In genomic region chr3:102536479-102536878, GRCh38 we compare ENCODE assay signal across 8 cellular contexts.
DNase-seq lines count a peak whose midpoint lies in the region; ATAC-seq and TF ChIP-seq lines count a peak whose summit lies in the region.

No MANE protein-coding gene starts in this region.

- no peaks in the 10 kb centered on the region for H3K36me3 ChIP-seq in CD4-positive, alpha-beta memory T cell (ENCODE audit: insufficient read depth, low read length)
- H3K36me3 ChIP-seq in Panc1 (ENCODE audit: control insufficient read depth, insufficient read depth, low read length), result no peaks in the 10 kb centered on the region
- no peaks in the 10 kb centered on the region for H3K36me3 ChIP-seq in neural progenitor cell

- H3K4me3 Mint-ChIP-seq in CD4-positive, alpha-beta memory T cell, result no peak overlapping the region
- H3K4me3 Mint-ChIP-seq in neural progenitor cell, result no peak overlapping the region
- H3K4me3 Mint-ChIP-seq in activated T-cell treated with anti-CD3 and anti-CD28 coated beads, Interleukin-2, amount 50 U/mL, for 24 hours, result no peak overlapping the region

- no peak overlapping the region for H3K9ac ChIP-seq in neural progenitor cell

- no peak overlapping the region for H3K27ac ChIP-seq in CD4-positive, alpha-beta memory T cell (ENCODE audit: low read depth, low read length)
- H3K27ac ChIP-seq in Panc1 (ENCODE audit: low read length) (no peak overlapping the region), neural progenitor cell (no peak overlapping the region)

- H3K27ac Mint-ChIP-seq in CD4-positive, alpha-beta memory T cell, result no peak overlapping the region
- no peak overlapping the region for H3K27ac Mint-ChIP-seq in neural progenitor cell
- no peak overlapping the region for H3K27ac Mint-ChIP-seq in activated T-cell treated with anti-CD3 and anti-CD28 coated beads, Interleukin-2, amount 50 U/mL, for 24 hours

- CTCF ChIA-PET in CD4-positive, alpha-beta memory T cell (lab: Charles Lee; ENCODE audit: partially characterized antibody), result interaction anchor here (0.7 to 9.4 kb wide), 14 partner anchors 9 to 733 kb away, joined by 3 to 108 read pairs (median 4); no protein-coding TSS in a partner anchor
- CTCF ChIA-PET in Panc1 (lab: Charles Lee), result interaction anchor here (0.7 to 1.9 kb wide), 4 partner anchors 299 to 311 kb away, joined by 3 to 33 read pairs (median 10); no protein-coding TSS in a partner anchor

- peak; percentile 69 for TF ChIP-seq CTCF in Panc1 (IDR thresholded peaks at IDR 0.05)
- peak; percentile 58 for TF ChIP-seq CTCF in neural progenitor cell (IDR thresholded peaks at IDR 0.05)

- H3K9me3 Mint-ChIP-seq in CD4-positive, alpha-beta memory T cell, result no peaks in the 10 kb centered on the region
- H3K9me3 Mint-ChIP-seq in neural progenitor cell, result no peaks in the 10 kb centered on the region
- no peaks in the 10 kb centered on the region for H3K9me3 Mint-ChIP-seq in activated T-cell treated with anti-CD3 and anti-CD28 coated beads, Interleukin-2, amount 50 U/mL, for 24 hours

- peak overlapping the region; percentile 66 for H2AFZ ChIP-seq in neural progenitor cell (replicated peaks)

- no peaks in the 10 kb centered on the region for H4K20me1 ChIP-seq in neural progenitor cell (ENCODE audit: low read depth)

- H3K36me3 Mint-ChIP-seq in CD4-positive, alpha-beta memory T cell, result no peaks in the 10 kb centered on the region
- H3K36me3 Mint-ChIP-seq in neural progenitor cell, result no peaks in the 10 kb centered on the region
- H3K36me3 Mint-ChIP-seq in activated T-cell treated with anti-CD3 and anti-CD28 coated beads, Interleukin-2, amount 50 U/mL, for 24 hours (ENCODE audit: low read depth), result no peaks in the 10 kb centered on the region

- peaks cover 3 to 6% of the 10 kb centered on the region in 2 donors for H3K27me3 Mint-ChIP-seq in CD4-positive, alpha-beta memory T cell
- no peaks in the 10 kb centered on the region for H3K27me3 Mint-ChIP-seq in neural progenitor cell (ENCODE audit: insufficient read depth, low read depth)
- H3K27me3 Mint-ChIP-seq in activated T-cell treated with anti-CD3 and anti-CD28 coated beads, Interleukin-2, amount 50 U/mL, for 24 hours, result peaks cover 7% of the 10 kb centered on the region

- ATAC-seq in GM19324 (IDR thresholded peaks at IDR 0.05; ENCODE audit: low FRiP score, unreplicated experiment), result peak; percentile 62
- ATAC-seq in Panc1, result peak; percentile 84

- no TSS peak for BruUV-seq in Panc1 (replicated peaks; lab: Mats Ljungman, UMichigan)

- TF ChIP-seq POLR2A in erythroblast (IDR thresholded peaks at IDR 0.05; ENCODE audit: low read length), result no peak

- H3K4me2 ChIP-seq in neural progenitor cell, result no peak overlapping the region

- peaks cover 0 to 8% (median 7%) of the 10 kb centered on the region in 4 donors for H3K4me1 Mint-ChIP-seq in CD4-positive, alpha-beta memory T cell
- H3K4me1 Mint-ChIP-seq in neural progenitor cell, result no peaks in the 10 kb centered on the region
- peaks cover 5% of the 10 kb centered on the region for H3K4me1 Mint-ChIP-seq in activated T-cell treated with anti-CD3 and anti-CD28 coated beads, Interleukin-2, amount 50 U/mL, for 24 hours (ENCODE audit: low read depth)

- no peaks in the 10 kb centered on the region for H3K79me2 ChIP-seq in neural progenitor cell (ENCODE audit: low read depth)

- H3K27me3 ChIP-seq in CD4-positive, alpha-beta memory T cell (ENCODE audit: insufficient read depth, low read length), result no peaks in the 10 kb centered on the region
- H3K27me3 ChIP-seq in Panc1 (ENCODE audit: control insufficient read depth, insufficient read depth, low read length), result no peaks in the 10 kb centered on the region
- no peaks in the 10 kb centered on the region for H3K27me3 ChIP-seq in neural progenitor cell

- peaks cover 6% of the 10 kb centered on the region for H3K4me1 ChIP-seq in CD4-positive, alpha-beta memory T cell (ENCODE audit: insufficient read depth, low read length)
- H3K4me1 ChIP-seq in Panc1 (ENCODE audit: control insufficient read depth, insufficient read depth, low read length) (no peaks in the 10 kb centered on the region), neural progenitor cell (peaks cover 8% of the 10 kb centered on the region)

- H3K4me3 ChIP-seq in CD4-positive, alpha-beta memory T cell (ENCODE audit: low read length in 2 of 2), result no peak overlapping the region
- no peak overlapping the region for H3K4me3 ChIP-seq in Panc1 (ENCODE audit: low read depth in 2 of 2, low read length in 2 of 2)
- no peak overlapping the region for H3K4me3 ChIP-seq in neural progenitor cell

- POLR2A ChIA-PET in CD4-positive, alpha-beta memory T cell (lab: Charles Lee; ENCODE audit: partially characterized antibody), result no interaction called here
- POLR2A ChIA-PET in Panc1 (lab: Charles Lee), result interaction anchor here (0.6 kb wide), 1 partner anchor 713 kb away, joined by 3 read pairs; no protein-coding TSS in a partner anchor

- in situ Hi-C loops in Panc1 (cut with HindIII; ENCODE audit: low pct_unique_long_range_greater_than_20kb, low sequenced_read_pairs), result loop anchor here (25.0 kb wide), 2 partner anchors 299 to 724 kb away; no protein-coding TSS in a partner anchor

- no peaks in the 10 kb centered on the region for H3F3A ChIP-seq in neural progenitor cell (ENCODE audit: low read depth)

- H3K9me3 ChIP-seq in CD4-positive, alpha-beta memory T cell (ENCODE audit: control insufficient read depth in 1 of 2, low read length in 2 of 2), result no peaks in the 10 kb centered on the region
- H3K9me3 ChIP-seq in Panc1 (ENCODE audit: control insufficient read depth, insufficient read depth, low read depth, low read length), result no peaks in the 10 kb centered on the region
- H3K9me3 ChIP-seq in neural progenitor cell (ENCODE audit: low read depth), result no peaks in the 10 kb centered on the region

- DNase-seq in CD4-positive, alpha-beta memory T cell, result peak in 4 of 5 donors; percentile 15 to 22 (median 18)
- DNase-seq in KG1 (lab: John Stamatoyannopoulos, UW) (peak; percentile 35), Panc1 (ENCODE audit: low read depth, low spot score) (peak; percentile 25), erythroblast (lab: John Stamatoyannopoulos, UW) (peak; percentile 10 to 36), neural progenitor cell (ENCODE audit: low spot score) (peak; percentile 46), NCI-H187 treated with DMSO at 0.1 percent for 48 hours (lab: John Stamatoyannopoulos, UW) (no peak)
- no peak for DNase-seq in activated T-cell treated with anti-CD3 and anti-CD28 coated beads, Interleukin-2, amount 50 U/mL, for 24 hours

- intact Hi-C loops in CD4-positive, alpha-beta memory T cell (cut with micrococcal nuclease), result loop anchor here (1.0 to 2.0 kb wide), 4 partner anchors 307 to 840 kb away; no protein-coding TSS in a partner anchor
- intact Hi-C loops in Panc1 (cut with micrococcal nuclease; ENCODE audit: unreplicated experiment), result loop anchor here (1.0 to 5.0 kb wide), 3 partner anchors 301 to 734 kb away; no protein-coding TSS in a partner anchor

Comparison
In these comparisons a context has a peak if more than half of its experiments do, and no peak if none do; other contexts are left out.
1. DNase-seq: peak in CD4-positive, alpha-beta memory T cell (4 of 5), KG1 (single experiment), Panc1 (single experiment), erythroblast (2 of 2) and neural progenitor cell (single experiment); none in NCI-H187 treated with DMSO at 0.1 percent for 48 hours (single experiment) and activated T-cell treated with anti-CD3 and anti-CD28 coated beads, Interleukin-2, amount 50 U/mL, for 24 hours (single experiment).